Comparison of ENCODE assay signal across 1 cellular context in the genomic region with DNA sequence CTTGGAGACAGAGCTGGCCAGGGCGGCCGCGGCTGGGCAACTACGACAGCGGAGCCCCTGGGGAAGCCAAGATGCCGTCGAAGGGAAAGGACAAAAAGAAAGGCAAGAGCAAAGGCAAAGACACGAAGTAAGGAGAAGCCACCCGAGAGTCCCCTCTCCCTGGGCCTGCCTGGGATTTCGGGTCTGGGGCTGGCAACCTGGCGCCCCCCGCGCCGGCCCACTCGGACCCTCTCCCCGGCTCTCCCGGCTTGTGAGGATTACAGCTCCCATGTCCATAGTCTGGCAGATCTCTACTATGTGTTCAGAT.
TF ChIP-seq lines count a peak whose summit lies in the region.

No MANE protein-coding gene starts in this region.

TF ChIP-seq in GM23338, 12 proteins besides CTCF, POLR2A, EP300 and RAD21:
- TF ChIP-seq, protein P1, sequence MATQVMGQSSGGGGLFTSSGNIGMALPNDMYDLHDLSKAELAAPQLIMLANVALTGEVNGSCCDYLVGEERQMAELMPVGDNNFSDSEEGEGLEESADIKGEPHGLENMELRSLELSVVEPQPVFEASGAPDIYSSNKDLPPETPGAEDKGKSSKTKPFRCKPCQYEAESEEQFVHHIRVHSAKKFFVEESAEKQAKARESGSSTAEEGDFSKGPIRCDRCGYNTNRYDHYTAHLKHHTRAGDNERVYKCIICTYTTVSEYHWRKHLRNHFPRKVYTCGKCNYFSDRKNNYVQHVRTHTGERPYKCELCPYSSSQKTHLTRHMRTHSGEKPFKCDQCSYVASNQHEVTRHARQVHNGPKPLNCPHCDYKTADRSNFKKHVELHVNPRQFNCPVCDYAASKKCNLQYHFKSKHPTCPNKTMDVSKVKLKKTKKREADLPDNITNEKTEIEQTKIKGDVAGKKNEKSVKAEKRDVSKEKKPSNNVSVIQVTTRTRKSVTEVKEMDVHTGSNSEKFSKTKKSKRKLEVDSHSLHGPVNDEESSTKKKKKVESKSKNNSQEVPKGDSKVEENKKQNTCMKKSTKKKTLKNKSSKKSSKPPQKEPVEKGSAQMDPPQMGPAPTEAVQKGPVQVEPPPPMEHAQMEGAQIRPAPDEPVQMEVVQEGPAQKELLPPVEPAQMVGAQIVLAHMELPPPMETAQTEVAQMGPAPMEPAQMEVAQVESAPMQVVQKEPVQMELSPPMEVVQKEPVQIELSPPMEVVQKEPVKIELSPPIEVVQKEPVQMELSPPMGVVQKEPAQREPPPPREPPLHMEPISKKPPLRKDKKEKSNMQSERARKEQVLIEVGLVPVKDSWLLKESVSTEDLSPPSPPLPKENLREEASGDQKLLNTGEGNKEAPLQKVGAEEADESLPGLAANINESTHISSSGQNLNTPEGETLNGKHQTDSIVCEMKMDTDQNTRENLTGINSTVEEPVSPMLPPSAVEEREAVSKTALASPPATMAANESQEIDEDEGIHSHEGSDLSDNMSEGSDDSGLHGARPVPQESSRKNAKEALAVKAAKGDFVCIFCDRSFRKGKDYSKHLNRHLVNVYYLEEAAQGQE (IDR thresholded peaks at IDR 0.05; ENCODE audit: unreplicated experiment), result no peak
- TF ChIP-seq EZH2 (IDR thresholded peaks at IDR 0.05; ENCODE audit: low read depth, unreplicated experiment) (no peak), ZNF114 (CRISPR knock-in tag; IDR thresholded peaks at IDR 0.05) (no peak)
- TF ChIP-seq, protein P2, sequence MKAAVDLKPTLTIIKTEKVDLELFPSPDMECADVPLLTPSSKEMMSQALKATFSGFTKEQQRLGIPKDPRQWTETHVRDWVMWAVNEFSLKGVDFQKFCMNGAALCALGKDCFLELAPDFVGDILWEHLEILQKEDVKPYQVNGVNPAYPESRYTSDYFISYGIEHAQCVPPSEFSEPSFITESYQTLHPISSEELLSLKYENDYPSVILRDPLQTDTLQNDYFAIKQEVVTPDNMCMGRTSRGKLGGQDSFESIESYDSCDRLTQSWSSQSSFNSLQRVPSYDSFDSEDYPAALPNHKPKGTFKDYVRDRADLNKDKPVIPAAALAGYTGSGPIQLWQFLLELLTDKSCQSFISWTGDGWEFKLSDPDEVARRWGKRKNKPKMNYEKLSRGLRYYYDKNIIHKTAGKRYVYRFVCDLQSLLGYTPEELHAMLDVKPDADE (IDR thresholded peaks at IDR 0.05), result no peak
TF ChIP-seq in GM23338: peak in this region for 0.
